In the genomic region with DNA sequence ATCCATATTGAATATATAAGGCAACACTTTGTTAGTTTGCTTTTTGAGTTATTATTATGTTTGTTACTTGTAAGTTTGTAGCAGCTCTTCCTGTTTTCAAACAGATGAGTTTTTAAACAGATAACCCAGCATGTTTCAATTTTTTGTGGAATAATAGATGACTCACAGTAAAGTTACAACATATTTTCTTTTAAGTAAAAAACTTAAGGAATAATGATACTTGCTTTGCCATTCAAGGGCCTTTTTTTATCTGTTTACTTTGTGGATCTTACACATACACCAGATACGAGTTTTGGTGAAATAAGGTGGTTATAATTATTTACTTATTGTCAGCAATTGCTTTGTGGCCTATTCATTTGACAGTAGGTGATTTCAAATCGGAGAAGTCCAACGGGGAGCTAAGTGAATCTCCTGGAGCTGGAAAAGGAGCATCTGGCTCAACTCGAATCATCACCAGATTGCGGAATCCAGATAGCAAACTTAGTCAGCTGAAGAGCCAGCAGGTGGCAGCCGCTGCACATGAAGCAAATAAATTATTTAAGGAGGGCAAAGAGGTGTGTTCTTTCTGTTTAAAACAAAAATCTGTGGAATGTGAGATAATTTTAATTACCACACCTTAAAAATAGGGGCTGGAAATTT, we compare ENCODE assay signal across 11 cellular contexts.
A peak's percentile ranks its signal among the peaks of the same experiment; 100 is the strongest.
DNase-seq lines count a peak whose midpoint lies in the region; ATAC-seq and TF ChIP-seq lines count a peak whose summit lies in the region.
"Had no signal": no experiment of that assay in that cellular context is flagged by ENCODE, and none has a peak within 500 bp of the region (broad histone marks: within the 10 kb centered on the region; RNA-seq: fewer than 3 reads in every experiment).

No MANE protein-coding gene starts in this region.

- peak overlapping the region in 3 of 5 experiments; percentile 8 to 69 (median 55) for H3K27ac Mint-ChIP-seq in brain
- H3K27ac Mint-ChIP-seq: dendritic cell treated with granulocyte-macrophage colony-stimulating factor and Interleukin-4, amounts not matched to agents 40 ng/mL and 50 ng/mL, for 4 days had no signal

- peaks cover 73% of the 10 kb centered on the region for H3K36me3 Mint-ChIP-seq in brain

- H3K4me1 Mint-ChIP-seq in brain = no peaks in the 10 kb centered on the region

- H3K4me3 ChIP-seq in Peyer's patch = no peak overlapping the region
- H3K4me3 ChIP-seq: upper lobe of left lung had no signal

- peaks cover 0 to 69% (median 0%) of the 10 kb centered on the region in 3 donors for H3K36me3 ChIP-seq in Peyer's patch

- in situ Hi-C loops in KBM-7 (cut with MboI; ENCODE audit: low pct_unique_long_range_greater_than_20kb, low sequenced_read_pairs) = no loop called here

- H3K9me3 Mint-ChIP-seq in brain = no peaks in the 10 kb centered on the region
- H3K9me3 Mint-ChIP-seq: dendritic cell treated with granulocyte-macrophage colony-stimulating factor and Interleukin-4, amounts not matched to agents 40 ng/mL and 50 ng/mL, for 4 days had no signal

- no peaks in the 10 kb centered on the region for H3K4me1 ChIP-seq in Peyer's patch

- H3K27ac ChIP-seq in C4-2B = no peak overlapping the region
- H3K27ac ChIP-seq in Peyer's patch = no peak overlapping the region

- DNase-seq in KBM-7 = peak; percentile 9
- DNase-seq in medulla oblongata (ENCODE audit: extremely low spot score) = peak; percentile 47
- no peak for DNase-seq in Peyer's patch
- no peak for DNase-seq in stimulated activated CD4-positive, alpha-beta T cell treated with anti-CD3 and anti-CD28 coated beads, Interleukin-4, amount 100 ng/mL, for 1 hour
- no peak for DNase-seq in iPS-NIHi11 (ENCODE audit: low spot score)
- DNase-seq: T-helper 2 cell had no signal

- TF ChIP-seq CTCF in C4-2B (conservative IDR thresholded peaks at IDR 0.05) = peak; percentile 63
- TF ChIP-seq CTCF in brain (conservative IDR thresholded peaks at IDR 0.05) = no peak
- TF ChIP-seq CTCF in Peyer's patch (IDR thresholded peaks at IDR 0.05) = peak in 1 of 6 experiments; percentile 23

- TF ChIP-seq POLR2A in Peyer's patch (IDR thresholded peaks at IDR 0.05) = no peak

- H3K27me3 Mint-ChIP-seq in brain = no peaks in the 10 kb centered on the region
- H3K27me3 Mint-ChIP-seq: dendritic cell treated with granulocyte-macrophage colony-stimulating factor and Interleukin-4, amounts not matched to agents 40 ng/mL and 50 ng/mL, for 4 days had no signal

- H3K27me3 ChIP-seq in Peyer's patch = no peaks in the 10 kb centered on the region
- H3K27me3 ChIP-seq: upper lobe of left lung had no signal

- ATAC-seq in HG02973 (IDR thresholded peaks at IDR 0.05; ENCODE audit: unreplicated experiment) = no peak

- no peaks in the 10 kb centered on the region for H3K9me3 ChIP-seq in Peyer's patch
- H3K9me3 ChIP-seq: upper lobe of left lung had no signal

- no peak overlapping the region for H3K4me3 Mint-ChIP-seq in brain
- H3K4me3 Mint-ChIP-seq: dendritic cell treated with granulocyte-macrophage colony-stimulating factor and Interleukin-4, amounts not matched to agents 40 ng/mL and 50 ng/mL, for 4 days had no signal

Comparison
In these comparisons a context has a peak if more than half of its experiments do, and no peak if none do; other contexts are left out.
1. DNase-seq: peak in KBM-7 (single experiment) and medulla oblongata (single experiment); none in Peyer's patch (0 of 3), stimulated activated CD4-positive, alpha-beta T cell treated with anti-CD3 and anti-CD28 coated beads, Interleukin-4, amount 100 ng/mL, for 1 hour (single experiment) and iPS-NIHi11 (single experiment).